ENCODE assay signal across 8 cellular contexts in genomic region chr3:184227481-184227935, GRCh38. TPM values are rescaled to one million over a fixed set of nuclear protein-coding genes. Genes with fewer than 3 reads are reported as not detected.
A peak's percentile ranks its signal among the peaks of the same experiment; 100 is the strongest.
DNase-seq lines count a peak whose midpoint lies in the region; ATAC-seq, FAIRE-seq and TF ChIP-seq lines count a peak whose summit lies in the region.

No MANE protein-coding gene starts in this region.

- no peak overlapping the region for H4K91ac ChIP-seq in H1 (replicated peaks; ENCODE audit: insufficient read length, low read length)

- H4K8ac ChIP-seq in H1 (ENCODE audit: extremely low read depth, insufficient read depth, low read length): no peak overlapping the region

- H3K9ac ChIP-seq in H1 (replicated peaks in 1 of 4; ENCODE audit: extremely low read depth in 1 of 4, low read depth in 3 of 4, low read length in 3 of 4) (no peak overlapping the region), parathyroid adenoma (no peak overlapping the region)

- H3K27me3 ChIP-seq in H1 (replicated peaks in 1 of 4; ENCODE audit: control insufficient read depth in 3 of 4, extremely low read depth in 1 of 4, insufficient read depth in 3 of 4, low read length in 3 of 4): peaks cover 35 to 49% (median 46%) of the 10 kb centered on the region in 4 experiments
- no peaks in the 10 kb centered on the region for H3K27me3 ChIP-seq in parathyroid adenoma (ENCODE audit: control insufficient read depth, insufficient read depth, low read length)

- no peak overlapping the region for H3K4me2 ChIP-seq in H1 (ENCODE audit: insufficient read depth in 1 of 2, low read depth in 2 of 2, low read length in 2 of 2)
- H3K4me2 ChIP-seq in parathyroid adenoma (ENCODE audit: low read length): no peak overlapping the region

- POLR2A ChIA-PET in H1 (lab: Charles Lee; ENCODE audit: partially characterized antibody): interaction anchor here (0.9 to 2.5 kb wide), 5 partner anchors 13 to 51 kb away, joined by 3 to 11 read pairs (median 6); partner anchors contain the start of genes ABCF3 and EEF1AKMT4

- peak; percentile 28 for FAIRE-seq in H1 (lab: Jason Lieb, UNC)

- H2AFZ ChIP-seq in H1 (ENCODE audit: low read length) (no peak overlapping the region), parathyroid adenoma (no peak overlapping the region)

- TF ChIP-seq RAD21 in H1 (IDR thresholded peaks at IDR 0.05 in 1 of 2, conservative IDR thresholded peaks at IDR 0.05 in 1 of 2; ENCODE audit: low read depth in 2 of 2, low read length in 2 of 2): peak; percentile 62 to 69

- H3K4ac ChIP-seq in H1 (replicated peaks; ENCODE audit: insufficient read length, low read depth, low read length): no peak overlapping the region

- H2AK5ac ChIP-seq in H1 (ENCODE audit: low read depth, low read length): no peak overlapping the region

- CTCF ChIA-PET in H1 (lab: Charles Lee; ENCODE audit: partially characterized antibody): interaction anchor here (0.6 to 10.3 kb wide), 63 partner anchors 11 to 575 kb away, joined by 3 to 183 read pairs (median 4); partner anchors contain the start of genes ABCF3, CAMK2N2, DVL3 and EEF1AKMT4

- no peak overlapping the region for H2BK5ac ChIP-seq in H1 (ENCODE audit: low read depth, low read length)

- no peak overlapping the region for H2BK120ac ChIP-seq in H1 (replicated peaks; ENCODE audit: low read depth, low read length)

- peak; percentile 18 for DNase-seq in A172 (ENCODE audit: low spot score)
- DNase-seq in GM10266 (ENCODE audit: extremely low spot score): peak; percentile 88
- DNase-seq in NAMALWA (ENCODE audit: low spot score): peak; percentile 72
- peak; percentile 33 to 39 for DNase-seq in activated CD4-positive, alpha-beta T cell treated with anti-CD3 and anti-CD28 coated beads, Interleukin-2, amount 50 U/mL, for 24 hours (ENCODE audit: low read depth in 1 of 2, low spot score in 1 of 2)
- DNase-seq in H1 (ENCODE audit: low read depth in 1 of 2, low spot score in 2 of 2): peak in 1 of 2 experiments; percentile 76
- no peak for DNase-seq in amniotic stem cell (lab: John Stamatoyannopoulos, UW)

- H3K4me1 ChIP-seq in H1 (replicated peaks in 1 of 4; ENCODE audit: control insufficient read depth in 3 of 4, insufficient read depth in 4 of 4, low read length in 3 of 4) (peaks cover 0 to 20% (median 4%) of the 10 kb centered on the region in 4 experiments; a peak in 5 of 7 replicates), parathyroid adenoma (no peaks in the 10 kb centered on the region)

- H2BK15ac ChIP-seq in H1 (ENCODE audit: low read length): no peak overlapping the region

- 64% methylated on average over 2 of the region's 2 CpGs; no CpG with 5 or more reads in 1 of the 2 experiments for WGBS in H1 (ENCODE audit: extremely low coverage in 1 of 2, insufficient coverage in 1 of 2, insufficient read length in 1 of 2, insufficient replicate concordance in 2 of 2, low coverage in 1 of 2, low lambda C conversion rate in 2 of 2, missing lambda C conversion rate in 1 of 2), 2 experiments

- H4K5ac ChIP-seq in H1 (ENCODE audit: insufficient read length, low read depth, low read length): no peak overlapping the region

- H3K18ac ChIP-seq in H1 (ENCODE audit: extremely low read depth, low read length): no peak overlapping the region

- TF ChIP-seq CTCF in GM10266 (IDR thresholded peaks at IDR 0.05; ENCODE audit: control insufficient read depth, insufficient read depth, low read depth, missing control alignments) (peak; percentile 93), H1 (IDR thresholded peaks at IDR 0.05; ENCODE audit: control extremely low read depth in 1 of 3, insufficient read depth in 1 of 3, low read depth in 1 of 3, low read length in 3 of 3) (peak in 2 of 3 experiments; percentile 87 to 89; a peak in 3 of 4 replicates), parathyroid adenoma (IDR thresholded peaks at IDR 0.05) (peak; percentile 84)

- peaks cover 0 to 3% of the 10 kb centered on the region in 2 experiments for H4K20me1 ChIP-seq in H1 (replicated peaks in 1 of 2; ENCODE audit: control insufficient read depth in 1 of 2, insufficient read depth in 2 of 2, low read length in 2 of 2)

- H3K23me2 ChIP-seq in H1 (ENCODE audit: low read depth, low read length): peaks cover 12% of the 10 kb centered on the region; the same call in 1 of the 2 replicates

- H3K9me3 ChIP-seq in H1 (ENCODE audit: insufficient read depth in 2 of 2, low read depth in 1 of 2, low read length in 1 of 2) (no peaks in the 10 kb centered on the region), parathyroid adenoma (ENCODE audit: control insufficient read depth, low read length) (no peaks in the 10 kb centered on the region)

- TF ChIP-seq EP300 in H1 (IDR thresholded peaks at IDR 0.05; ENCODE audit: borderline replicate concordance in 1 of 2, low read depth in 2 of 2, low read length in 2 of 2): no peak

- no peak overlapping the region for H2BK12ac ChIP-seq in H1 (ENCODE audit: low read depth, low read length)

- no peak overlapping the region for H3K14ac ChIP-seq in H1 (ENCODE audit: insufficient read length)

- H3K36me3 ChIP-seq in H1 (ENCODE audit: control insufficient read depth in 2 of 4, insufficient read depth in 4 of 4, low read length in 3 of 4) (peaks cover 0 to 8% (median 0%) of the 10 kb centered on the region in 4 experiments; a peak in 1 of 8 replicates), parathyroid adenoma (ENCODE audit: control insufficient read depth, insufficient read depth, low read length) (no peaks in the 10 kb centered on the region)

- H3K27ac ChIP-seq in H1 (ENCODE audit: low read depth, low read length): no peak overlapping the region
- no peak overlapping the region for H3K27ac ChIP-seq in parathyroid adenoma

- TF ChIP-seq POLR2A in H1 (IDR thresholded peaks at IDR 0.05; ENCODE audit: control extremely low read depth in 1 of 2, low read depth in 2 of 2, low read length in 2 of 2): no peak

- no peaks in the 10 kb centered on the region for H3K79me1 ChIP-seq in H1 (ENCODE audit: low read depth, low read length)

- ATAC-seq in HG03025 (IDR thresholded peaks at IDR 0.05; ENCODE audit: low FRiP score, unreplicated experiment): no peak

- no peak overlapping the region for H3K56ac ChIP-seq in H1 (replicated peaks; ENCODE audit: insufficient read length, low read depth, low read length)

- H3K4me3 ChIP-seq in H1 (ENCODE audit: extremely low read depth in 1 of 4, insufficient read depth in 2 of 4, low read depth in 3 of 4, low read length in 4 of 4) (no peak overlapping the region), parathyroid adenoma (ENCODE audit: low read depth, low read length) (no peak overlapping the region)

- H3K79me2 ChIP-seq in H1 (ENCODE audit: control insufficient read depth in 1 of 2, insufficient read depth in 2 of 2, low read length in 2 of 2) (no peaks in the 10 kb centered on the region), parathyroid adenoma (no peaks in the 10 kb centered on the region)

- no peak overlapping the region for H3K23ac ChIP-seq in H1 (ENCODE audit: insufficient read length)

- H2BK20ac ChIP-seq in H1 (ENCODE audit: low read length): no peak overlapping the region

RNA-seq across cellular contexts. Expression of gene VWA5B2, which starts 1.9 kb away (rescaled TPM):
- total RNA-seq in A172 (2014; rRNA removed; shearing (Covaris generic)): 0.36 and 0.72 TPM in 2 replicates
- total RNA-seq in H1 (2021; fragmentation: NEBNext Ultra II Directional; extraction: Animal tissue kit (Norgen Biotek cat#: 25700)): 0.50 and 0.56 TPM in 2 replicates
- 0.53 and 0.88 TPM in 2 replicates for polyA plus RNA-seq in H1 (2011; rRNA removed)
- polyA plus RNA-seq in H1 (2011; cell fraction: cytosol; rRNA removed): 0.37 TPM
- polyA plus RNA-seq in H1 (2011; cell fraction: nucleus; rRNA removed): 3.0 TPM
- 0.29 to 0.72 TPM (median 0.41 TPM) in 4 replicates for polyA plus RNA-seq in H1 (2012, experiment 1 of 2)
- polyA plus RNA-seq in H1 (2012, experiment 2 of 2): 0.70 TPM
- polyA plus RNA-seq in H1 (2013, experiment 1 of 2): 0.28 TPM
- polyA plus RNA-seq in H1 (2013, experiment 2 of 2): 0.17 TPM
- 0.41 and 0.44 TPM in 2 replicates for polyA minus RNA-seq in H1 (2011; rRNA and poly(A)+ RNA removed)
- polyA minus RNA-seq in H1 (2011; cell fraction: cytosol; rRNA and poly(A)+ RNA removed): 0.37 TPM
- 1.5 TPM for polyA minus RNA-seq in H1 (2011; cell fraction: nucleus; rRNA and poly(A)+ RNA removed)

RNA-seq across cellular contexts. Expression of gene ALG3, which starts 21.3 kb away (rescaled TPM):
- 57.5 and 68.3 TPM in 2 replicates for total RNA-seq in A172 (2014; rRNA removed; shearing (Covaris generic))
- 54.6 and 56.7 TPM in 2 replicates for total RNA-seq in H1 (2021; fragmentation: NEBNext Ultra II Directional; extraction: Animal tissue kit (Norgen Biotek cat#: 25700))
- polyA plus RNA-seq in H1 (2011; rRNA removed): 148 and 184 TPM in 2 replicates
- polyA plus RNA-seq in H1 (2011; cell fraction: cytosol; rRNA removed): 76.8 TPM
- 137 TPM for polyA plus RNA-seq in H1 (2011; cell fraction: nucleus; rRNA removed)
- polyA plus RNA-seq in H1 (2012, experiment 1 of 2): 56.2 to 78.3 TPM (median 75.9 TPM) in 4 replicates
- 105 TPM for polyA plus RNA-seq in H1 (2012, experiment 2 of 2)
- polyA plus RNA-seq in H1 (2013, experiment 1 of 2): 104 TPM
- 114 TPM for polyA plus RNA-seq in H1 (2013, experiment 2 of 2)
- 155 and 187 TPM in 2 replicates for polyA minus RNA-seq in H1 (2011; rRNA and poly(A)+ RNA removed)
- polyA minus RNA-seq in H1 (2011; cell fraction: cytosol; rRNA and poly(A)+ RNA removed): 57.0 TPM
- 99.3 TPM for polyA minus RNA-seq in H1 (2011; cell fraction: nucleus; rRNA and poly(A)+ RNA removed)

RNA-seq across cellular contexts. Expression of gene EEF1AKMT4, which starts 22.0 kb away (rescaled TPM):
- 7.8 and 8.2 TPM in 2 replicates for total RNA-seq in A172 (2014; rRNA removed; shearing (Covaris generic))
- total RNA-seq in H1 (2021; fragmentation: NEBNext Ultra II Directional; extraction: Animal tissue kit (Norgen Biotek cat#: 25700)): 9.3 and 9.6 TPM in 2 replicates
- polyA plus RNA-seq in H1 (2011; rRNA removed): 30.1 and 39.0 TPM in 2 replicates
- 22.5 TPM for polyA plus RNA-seq in H1 (2011; cell fraction: cytosol; rRNA removed)
- polyA plus RNA-seq in H1 (2011; cell fraction: nucleus; rRNA removed): 24.0 TPM
- 13.8 to 18.0 TPM (median 15.3 TPM) in 4 replicates for polyA plus RNA-seq in H1 (2012, experiment 1 of 2)
- 17.6 TPM for polyA plus RNA-seq in H1 (2012, experiment 2 of 2)
- polyA plus RNA-seq in H1 (2013, experiment 1 of 2): 6.7 TPM
- 6.7 TPM for polyA plus RNA-seq in H1 (2013, experiment 2 of 2)
- polyA minus RNA-seq in H1 (2011; rRNA and poly(A)+ RNA removed): 14.7 and 16.9 TPM in 2 replicates
- polyA minus RNA-seq in H1 (2011; cell fraction: cytosol; rRNA and poly(A)+ RNA removed): 4.8 TPM
- 10.6 TPM for polyA minus RNA-seq in H1 (2011; cell fraction: nucleus; rRNA and poly(A)+ RNA removed)

RNA-seq across cellular contexts. Expression of gene CAMK2N2, which starts 33.8 kb away (rescaled TPM):
- 1.6 and 1.8 TPM in 2 replicates for total RNA-seq in A172 (2014; rRNA removed; shearing (Covaris generic))
- total RNA-seq in H1 (2021; fragmentation: NEBNext Ultra II Directional; extraction: Animal tissue kit (Norgen Biotek cat#: 25700)): 16.9 and 17.7 TPM in 2 replicates
- polyA plus RNA-seq in H1 (2011; rRNA removed): 4.0 and 6.1 TPM in 2 replicates
- 1.9 TPM for polyA plus RNA-seq in H1 (2011; cell fraction: cytosol; rRNA removed)
- 5.2 TPM for polyA plus RNA-seq in H1 (2011; cell fraction: nucleus; rRNA removed)
- polyA plus RNA-seq in H1 (2012, experiment 1 of 2): 7.8 to 12.7 TPM (median 9.4 TPM) in 4 replicates
- polyA plus RNA-seq in H1 (2012, experiment 2 of 2): 8.9 TPM
- polyA plus RNA-seq in H1 (2013, experiment 1 of 2): 11.5 TPM
- polyA plus RNA-seq in H1 (2013, experiment 2 of 2): 11.3 TPM
- 1.9 and 2.3 TPM in 2 replicates for polyA minus RNA-seq in H1 (2011; rRNA and poly(A)+ RNA removed)
- 3.6 TPM for polyA minus RNA-seq in H1 (2011; cell fraction: cytosol; rRNA and poly(A)+ RNA removed)
- 1.7 TPM for polyA minus RNA-seq in H1 (2011; cell fraction: nucleus; rRNA and poly(A)+ RNA removed)

RNA-seq across cellular contexts. Expression of gene ABCF3, which starts 41.5 kb away (rescaled TPM):
- total RNA-seq in A172 (2014; rRNA removed; shearing (Covaris generic)): 32.3 and 46.9 TPM in 2 replicates
- total RNA-seq in H1 (2021; fragmentation: NEBNext Ultra II Directional; extraction: Animal tissue kit (Norgen Biotek cat#: 25700)): 50.9 and 51.6 TPM in 2 replicates
- 57.8 and 76.6 TPM in 2 replicates for polyA plus RNA-seq in H1 (2011; rRNA removed)
- 55.1 TPM for polyA plus RNA-seq in H1 (2011; cell fraction: cytosol; rRNA removed)
- polyA plus RNA-seq in H1 (2011; cell fraction: nucleus; rRNA removed): 203 TPM
- 40.9 to 54.7 TPM (median 52.0 TPM) in 4 replicates for polyA plus RNA-seq in H1 (2012, experiment 1 of 2)
- polyA plus RNA-seq in H1 (2012, experiment 2 of 2): 34.1 TPM
- 28.7 TPM for polyA plus RNA-seq in H1 (2013, experiment 1 of 2)
- polyA plus RNA-seq in H1 (2013, experiment 2 of 2): 24.2 TPM
- 60.0 and 74.3 TPM in 2 replicates for polyA minus RNA-seq in H1 (2011; rRNA and poly(A)+ RNA removed)
- 37.5 TPM for polyA minus RNA-seq in H1 (2011; cell fraction: cytosol; rRNA and poly(A)+ RNA removed)
- polyA minus RNA-seq in H1 (2011; cell fraction: nucleus; rRNA and poly(A)+ RNA removed): 60.7 TPM
